Comparison of ENCODE assay signal across 1 cellular context in genomic region chr3:57977755-57978715, GRCh38.
TF ChIP-seq lines count a peak whose summit lies in the region.

No MANE protein-coding gene starts in this region.

TF ChIP-seq in IMR-90, 13 proteins besides CTCF, POLR2A, EP300 and RAD21 (continued from another document):
- TF ChIP-seq RCOR1 (IDR thresholded peaks at IDR 0.05; ENCODE audit: insufficient replicate concordance, low read length), result no peak
- TF ChIP-seq ELK1 (IDR thresholded peaks at IDR 0.05; ENCODE audit: borderline replicate concordance, low read depth, low read length), result no peak
- no peak for TF ChIP-seq CEBPB (IDR thresholded peaks at IDR 0.05; ENCODE audit: low read depth, low read length)
- no peak for TF ChIP-seq FOS (IDR thresholded peaks at IDR 0.05; ENCODE audit: low read depth, low read length)
- TF ChIP-seq RFX5 (IDR thresholded peaks at IDR 0.05; ENCODE audit: low read depth, low read length), result no peak
- no peak for TF ChIP-seq MAZ (IDR thresholded peaks at IDR 0.05; ENCODE audit: borderline replicate concordance, low read depth, low read length)
- no peak for TF ChIP-seq USF2 (IDR thresholded peaks at IDR 0.05; ENCODE audit: low read depth, low read length)
- no peak for TF ChIP-seq BHLHE40 (IDR thresholded peaks at IDR 0.05; ENCODE audit: low read depth, low read length)
- no peak for TF ChIP-seq CHD1 (IDR thresholded peaks at IDR 0.05; ENCODE audit: low read depth, low read length)
- TF ChIP-seq NFE2L2 (IDR thresholded peaks at IDR 0.05; ENCODE audit: low read depth, low read length), result no peak
